Comparison of ENCODE assay signal across 9 cellular contexts in genomic region chr6:22062807-22063408, GRCh38.
A peak's percentile ranks its signal among the peaks of the same experiment; 100 is the strongest.
DNase-seq lines count a peak whose midpoint lies in the region; ATAC-seq and TF ChIP-seq lines count a peak whose summit lies in the region.
"Had no signal": no experiment of that assay in that cellular context is flagged by ENCODE, and none has a peak within 500 bp of the region (broad histone marks: within the 10 kb centered on the region; RNA-seq: fewer than 3 reads in every experiment).

No MANE protein-coding gene starts in this region.

- peaks cover 9% of the 10 kb centered on the region for H3K4me1 ChIP-seq in upper lobe of right lung
- no peaks in the 10 kb centered on the region for H3K4me1 ChIP-seq in adrenal gland (replicated peaks in 1 of 2)
- H3K4me1 ChIP-seq: Peyer's patch had no signal

- H3K36me3 ChIP-seq in upper lobe of right lung (no peaks in the 10 kb centered on the region), adrenal gland (replicated peaks in 1 of 2) (no peaks in the 10 kb centered on the region)
- H3K36me3 ChIP-seq: Peyer's patch had no signal

- H3K4me3 ChIP-seq in upper lobe of right lung: no peak overlapping the region
- no peak overlapping the region for H3K4me3 ChIP-seq in adrenal gland
- H3K4me3 ChIP-seq: Peyer's patch had no signal

- intact Hi-C loops in upper lobe of right lung (cut with DNase I) (no loop called here), adrenal gland (cut with DNase I) (no loop called here)

- TF ChIP-seq CTCF in upper lobe of right lung (IDR thresholded peaks at IDR 0.05): no peak
- no peak for TF ChIP-seq CTCF in adrenal gland (IDR thresholded peaks at IDR 0.05)

- H3K27me3 ChIP-seq in upper lobe of right lung: no peaks in the 10 kb centered on the region
- H3K27me3 ChIP-seq in adrenal gland: no peaks in the 10 kb centered on the region
- H3K27me3 ChIP-seq: Peyer's patch had no signal

- 68 to 73% (median 71%) methylated on average over 13 to 21 of the region's 21 CpGs for WGBS in adrenal gland, 4 donors

- peak; percentile 72 for DNase-seq in activated CD4-positive, alpha-beta T cell treated with anti-CD3 and anti-CD28 coated beads for 48 hours
- DNase-seq in kidney tubule cell (ENCODE audit: low spot score) (peak; percentile 25), upper lobe of right lung (peak; percentile 76), adrenal gland (no peak), GF-D8 (lab: John Stamatoyannopoulos, UW) (no peak), iPS-NIHi7 (ENCODE audit: extremely low spot score) (no peak)

- ATAC-seq in GM19043 (IDR thresholded peaks at IDR 0.05; ENCODE audit: low read depth, unreplicated experiment) (peak; percentile 61), HG03039 (IDR thresholded peaks at IDR 0.05; ENCODE audit: unreplicated experiment) (peak; percentile 70), upper lobe of right lung (peak; percentile 95)

- no peak for TF ChIP-seq POLR2A in adrenal gland (IDR thresholded peaks at IDR 0.05)

- H3K27ac ChIP-seq in upper lobe of right lung (no peak overlapping the region), adrenal gland (no peak overlapping the region)
- H3K27ac ChIP-seq: Peyer's patch had no signal

- no peaks in the 10 kb centered on the region for H3K9me3 ChIP-seq in upper lobe of right lung
- no peaks in the 10 kb centered on the region for H3K9me3 ChIP-seq in adrenal gland (replicated peaks in 1 of 3)
- H3K9me3 ChIP-seq: Peyer's patch had no signal

Comparison
In these comparisons a context has a peak if more than half of its experiments do, and no peak if none do; other contexts are left out.
1. DNase-seq: peak in activated CD4-positive, alpha-beta T cell treated with anti-CD3 and anti-CD28 coated beads for 48 hours (single experiment), kidney tubule cell (single experiment) and upper lobe of right lung (single experiment); none in adrenal gland (0 of 7), GF-D8 (single experiment) and iPS-NIHi7 (single experiment).
2. Peak in every context shown above with its lines, with median percentiles within 50 percentile points of each other: ATAC-seq.